ENCODE assay signal across 23 cellular contexts in the genomic region with DNA sequence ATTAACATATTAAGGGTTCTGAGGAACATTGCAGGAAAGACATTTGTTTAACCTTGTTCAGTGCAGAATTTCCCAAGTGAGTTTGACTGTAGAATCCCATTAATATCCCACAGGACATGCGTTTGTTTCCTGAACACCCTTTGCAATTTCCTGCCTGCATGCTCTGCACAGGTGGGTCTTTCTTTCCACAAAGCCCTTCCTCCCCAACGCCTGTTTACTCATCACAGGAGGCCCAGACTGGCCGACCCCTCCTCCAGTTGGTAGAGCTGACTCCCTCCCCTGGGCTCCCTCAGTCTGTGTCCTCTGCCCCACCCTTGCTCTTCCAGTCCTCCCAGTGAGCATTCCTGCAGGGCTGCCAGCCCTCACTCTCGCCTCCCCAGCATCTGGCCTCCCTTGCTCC. TPM values are rescaled to one million over a fixed set of nuclear protein-coding genes. Genes with fewer than 3 reads are reported as not detected.
DNase-seq lines count a peak whose midpoint lies in the region; ATAC-seq and TF ChIP-seq lines count a peak whose summit lies in the region.
"Had no signal": no experiment of that assay in that cellular context is flagged by ENCODE, and none has a peak within 500 bp of the region (broad histone marks: within the 10 kb centered on the region; RNA-seq: fewer than 3 reads in every experiment).

No MANE protein-coding gene starts in this region.

- no peak overlapping the region for H3K27ac ChIP-seq in endodermal cell (ENCODE audit: low read depth, low read length)
- H3K27ac ChIP-seq: 22Rv1, brain microvascular endothelial cell, SJSA1, testis had no signal

- no peaks in the 10 kb centered on the region for H3K36me3 Mint-ChIP-seq in endodermal cell (ENCODE audit: low read depth)
- no peaks in the 10 kb centered on the region for H3K36me3 Mint-ChIP-seq in progenitor cell of endocrine pancreas (ENCODE audit: insufficient read depth)
- H3K36me3 Mint-ChIP-seq: activated naive CD8-positive, alpha-beta T cell treated with anti-CD3 and anti-CD28 coated beads, Interleukin-2, amount 10 ng/mL, durations not matched to agents 7 days and 5 days had no signal

- H3K4me3 Mint-ChIP-seq in endodermal cell (peak overlapping the region; percentile 28), progenitor cell of endocrine pancreas (ENCODE audit: low read depth) (peak overlapping the region; percentile 15)
- H3K4me3 Mint-ChIP-seq: activated B cell treated with CpG ODN at 0.5 μM for 24 hours; activated CD8-positive, alpha-beta T cell treated with anti-CD3 and anti-CD28 coated beads for 36 hours; activated naive CD8-positive, alpha-beta T cell treated with anti-CD3 and anti-CD28 coated beads, Interleukin-2, amount 10 ng/mL, durations not matched to agents 7 days and 5 days; activated T-cell treated with anti-CD3 and anti-CD28 coated beads, Interleukin-2, amount 50 U/mL, for 72 hours; B cell; nephron progenitor cell; T-helper 17 cell had no signal

- H3K4me1 Mint-ChIP-seq in endodermal cell (peaks cover 14% of the 10 kb centered on the region), progenitor cell of endocrine pancreas (ENCODE audit: low read depth) (peaks cover 17% of the 10 kb centered on the region)
- H3K4me1 Mint-ChIP-seq: activated B cell treated with CpG ODN at 0.5 μM for 24 hours; activated naive CD8-positive, alpha-beta T cell treated with anti-CD3 and anti-CD28 coated beads, Interleukin-2, amount 10 ng/mL, durations not matched to agents 7 days and 5 days; B cell; T-helper 17 cell had no signal

- H3K27me3 Mint-ChIP-seq in endodermal cell (ENCODE audit: insufficient read depth): no peaks in the 10 kb centered on the region
- no peaks in the 10 kb centered on the region for H3K27me3 Mint-ChIP-seq in progenitor cell of endocrine pancreas
- H3K27me3 Mint-ChIP-seq: activated CD8-positive, alpha-beta T cell treated with anti-CD3 and anti-CD28 coated beads for 36 hours had no signal

- peak overlapping the region; percentile 48 for H3K27ac Mint-ChIP-seq in endodermal cell
- peak overlapping the region; percentile 19 for H3K27ac Mint-ChIP-seq in progenitor cell of endocrine pancreas
- H3K27ac Mint-ChIP-seq: activated B cell treated with CpG ODN at 0.5 μM for 24 hours; activated CD8-positive, alpha-beta T cell treated with anti-CD3 and anti-CD28 coated beads for 36 hours; activated naive CD8-positive, alpha-beta T cell treated with anti-CD3 and anti-CD28 coated beads, Interleukin-2, amount 10 ng/mL, durations not matched to agents 7 days and 5 days; activated T-cell treated with anti-CD3 and anti-CD28 coated beads, Interleukin-2, amount 50 U/mL, for 72 hours; B cell; nephron progenitor cell; T-helper 17 cell had no signal

- no peaks in the 10 kb centered on the region for H3K36me3 ChIP-seq in endodermal cell (ENCODE audit: control insufficient read depth, insufficient read depth, low read length)
- H3K36me3 ChIP-seq: brain microvascular endothelial cell, SJSA1 had no signal

- no peak overlapping the region for H3K4me3 ChIP-seq in endodermal cell (ENCODE audit: low read length)
- H3K4me3 ChIP-seq: SJSA1, testis had no signal

- no peaks in the 10 kb centered on the region for H3K9me3 Mint-ChIP-seq in endodermal cell
- no peaks in the 10 kb centered on the region for H3K9me3 Mint-ChIP-seq in progenitor cell of endocrine pancreas (ENCODE audit: low read depth)
- H3K9me3 Mint-ChIP-seq: activated B cell treated with CpG ODN at 0.5 μM for 24 hours; activated CD8-positive, alpha-beta T cell treated with anti-CD3 and anti-CD28 coated beads for 36 hours; activated naive CD8-positive, alpha-beta T cell treated with anti-CD3 and anti-CD28 coated beads, Interleukin-2, amount 10 ng/mL, durations not matched to agents 7 days and 5 days; activated T-cell treated with anti-CD3 and anti-CD28 coated beads, Interleukin-2, amount 50 U/mL, for 72 hours; nephron progenitor cell had no signal

- ATAC-seq in GM21786 (IDR thresholded peaks at IDR 0.05; ENCODE audit: unreplicated experiment): no peak
- ATAC-seq: activated CD8-positive, alpha-beta T cell treated with anti-CD3 and anti-CD28 coated beads for 36 hours; activated T-cell treated with anti-CD3 and anti-CD28 coated beads, Interleukin-2, amount 50 U/mL, for 72 hours; T-helper 17 cell had no signal

- no peak for TF ChIP-seq CTCF in endodermal cell (conservative IDR thresholded peaks at IDR 0.05)
- TF ChIP-seq CTCF in progenitor cell of endocrine pancreas (IDR thresholded peaks at IDR 0.05; ENCODE audit: unreplicated experiment): no peak

- peak in 2 of 3 experiments; percentile 28 to 51 for DNase-seq in NCI-H1417 (lab: John Stamatoyannopoulos, UW)
- no peak for DNase-seq in NCI-H1417 treated with DMSO at 0.1 percent for 48 hours (lab: John Stamatoyannopoulos, UW)
- DNase-seq in NCI-H146 treated with DMSO at 0.1 percent for 48 hours (lab: John Stamatoyannopoulos, UW; ENCODE audit: unreplicated experiment): peak; percentile 47
- peak; percentile 51 for DNase-seq in endodermal cell
- no peak for DNase-seq in progenitor cell of endocrine pancreas (ENCODE audit: low spot score, unreplicated experiment)
- DNase-seq in stimulated activated CD4-positive, alpha-beta T cell treated with anti-CD3 and anti-CD28 coated beads, Interleukin-1b, Interleukin-23, amount 100 ng/mL, for 48 hours: no peak
- no peak for DNase-seq in hypothalamus (lab: John Stamatoyannopoulos, UW)
- DNase-seq: activated B cell treated with CpG ODN at 0.5 μM for 24 hours; activated CD8-positive, alpha-beta T cell treated with anti-CD3 and anti-CD28 coated beads for 36 hours; activated naive CD8-positive, alpha-beta T cell treated with anti-CD3 and anti-CD28 coated beads, Interleukin-2, amount 10 ng/mL, durations not matched to agents 7 days and 5 days; activated T-cell treated with anti-CD3 and anti-CD28 coated beads, Interleukin-2, amount 50 U/mL, for 72 hours; brain microvascular endothelial cell; kidney glomerular epithelial cell; NCI-H1694 treated with DMSO at 0.1 percent for 48 hours; nephron progenitor cell; small intestine; stimulated activated CD8-positive, alpha-beta memory T cell treated with anti-CD3 and anti-CD28 coated beads, Interleukin-4, amount 100 ng/mL, for 48 hours; T-helper 17 cell; testis had no signal

- 57 to 66% methylated on average over 4 of the region's 4 CpGs for WGBS in endodermal cell (ENCODE audit: insufficient coverage in 1 of 2, insufficient read length in 1 of 2), 2 experiments

- H3K27me3 ChIP-seq in endodermal cell (ENCODE audit: control insufficient read depth, insufficient read depth, low read length, poor library complexity, severe bottlenecking): no peaks in the 10 kb centered on the region
- H3K27me3 ChIP-seq: brain microvascular endothelial cell, SJSA1, testis had no signal

- no peaks in the 10 kb centered on the region for H3K9me3 ChIP-seq in endodermal cell (ENCODE audit: control insufficient read depth, low read length)
- H3K9me3 ChIP-seq: SJSA1, testis had no signal

- no peak overlapping the region for H3K9ac ChIP-seq in endodermal cell (ENCODE audit: extremely low read depth, low read length, poor library complexity, severe bottlenecking)

- no peaks in the 10 kb centered on the region for H3K4me1 ChIP-seq in endodermal cell (ENCODE audit: control insufficient read depth, insufficient read depth, low read length)
- H3K4me1 ChIP-seq: testis had no signal

RNA-seq across cellular contexts. Expression of gene CTPS1, which starts 47.5 kb away (rescaled TPM):
- total RNA-seq in endodermal cell (10 to 100 TPM; 79.9 to 84.0 TPM), progenitor cell of endocrine pancreas (37.6 and 38.5 TPM in 2 replicates)
- polyA plus RNA-seq in endodermal cell (2013, experiment 1 of 2): 70.3 TPM
- 64.4 TPM for polyA plus RNA-seq in endodermal cell (2013, experiment 2 of 2)

Comparison
In these comparisons a context has a peak if more than half of its experiments do, and no peak if none do; other contexts are left out.
1. DNase-seq: peak in NCI-H1417 (2 of 3), NCI-H146 treated with DMSO at 0.1 percent for 48 hours (single experiment) and endodermal cell (single experiment); none in NCI-H1417 treated with DMSO at 0.1 percent for 48 hours (single experiment), progenitor cell of endocrine pancreas (single experiment), stimulated activated CD4-positive, alpha-beta T cell treated with anti-CD3 and anti-CD28 coated beads, Interleukin-1b, Interleukin-23, amount 100 ng/mL, for 48 hours (single experiment) and hypothalamus (0 of 51).